Comparison of ENCODE assay signal across 14 cellular contexts in the genomic region with DNA sequence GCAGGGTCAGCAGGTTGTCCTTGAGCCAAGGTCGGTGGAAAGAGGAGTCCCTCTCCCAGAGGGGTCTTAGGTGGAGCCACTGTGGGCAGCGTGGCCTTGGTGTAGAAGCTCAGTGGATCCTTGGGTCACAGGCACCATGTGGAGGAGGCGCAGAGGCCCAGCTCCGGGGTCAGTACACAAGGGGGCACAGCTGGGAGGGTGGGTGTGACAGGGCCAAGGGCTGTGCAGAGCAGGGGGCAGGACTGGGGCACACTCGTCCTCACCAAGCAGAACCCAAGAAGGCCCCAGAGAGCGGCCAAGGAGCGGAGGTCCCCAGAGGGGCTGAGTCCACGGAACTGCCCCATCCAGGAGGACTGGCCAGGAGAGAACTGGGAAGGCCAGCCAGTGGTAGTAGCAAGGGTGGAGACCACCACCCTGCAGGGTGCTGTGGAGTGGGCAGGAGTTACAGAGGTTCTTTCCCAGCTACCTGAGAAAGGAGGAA. TPM values are rescaled to one million over a fixed set of nuclear protein-coding genes. Genes with fewer than 3 reads are reported as not detected.
DNase-seq lines count a peak whose midpoint lies in the region; ATAC-seq and TF ChIP-seq lines count a peak whose summit lies in the region.
"Had no signal": no experiment of that assay in that cellular context is flagged by ENCODE, and none has a peak within 500 bp of the region (broad histone marks: within the 10 kb centered on the region; RNA-seq: fewer than 3 reads in every experiment).

No MANE protein-coding gene starts in this region.

- H3K9me3 Mint-ChIP-seq in WTC11, result peaks cover 4% of the 10 kb centered on the region; the same call in 1 of the 2 replicates
- H3K9me3 Mint-ChIP-seq in stimulated activated naive B cell treated with anti-CD40 and anti-IgM and Interleukin-4, amounts not matched to agents 10 μg/mL and 1 μg/mL and 100 μg/mL, for 72 hours, result no peaks in the 10 kb centered on the region
- H3K9me3 Mint-ChIP-seq: CD8-positive, alpha-beta T cell had no signal

- TF ChIP-seq CTCF in WTC11 (IDR thresholded peaks at IDR 0.05), result no peak
- TF ChIP-seq CTCF in right lobe of liver (IDR thresholded peaks at IDR 0.05), result no peak

- WGBS in right lobe of liver (ENCODE audit: insufficient coverage, low coverage, low lambda C conversion rate, missing lambda C conversion rate), result no CpG with 5 or more reads among the region's 8 CpGs

- no peaks in the 10 kb centered on the region; the same call in 1 of the 2 replicates for H3K27me3 Mint-ChIP-seq in WTC11 (ENCODE audit: low read depth)
- H3K27me3 Mint-ChIP-seq in stimulated activated naive B cell treated with anti-CD40 and anti-IgM and Interleukin-4, amounts not matched to agents 10 μg/mL and 1 μg/mL and 100 μg/mL, for 72 hours, result no peaks in the 10 kb centered on the region

- H3K36me3 Mint-ChIP-seq in WTC11, result peaks cover under 1% of the 10 kb centered on the region; the same call in 1 of the 2 replicates
- peaks cover 6 to 11% of the 10 kb centered on the region in 2 donors for H3K36me3 Mint-ChIP-seq in stimulated activated naive B cell treated with anti-CD40 and anti-IgM and Interleukin-4, amounts not matched to agents 10 μg/mL and 1 μg/mL and 100 μg/mL, for 72 hours

- peaks cover 0 to 4% (median 0%) of the 10 kb centered on the region in 4 donors for H3K4me1 ChIP-seq in right lobe of liver

- no peaks in the 10 kb centered on the region for H3K27me3 ChIP-seq in right lobe of liver
- H3K27me3 ChIP-seq: ascending aorta had no signal

- no peak overlapping the region for H3K27ac Mint-ChIP-seq in WTC11
- peak overlapping the region; percentile 87 for H3K27ac Mint-ChIP-seq in stimulated activated naive B cell treated with anti-CD40 and anti-IgM and Interleukin-4, amounts not matched to agents 10 μg/mL and 1 μg/mL and 100 μg/mL, for 72 hours
- H3K27ac Mint-ChIP-seq: CD8-positive, alpha-beta T cell had no signal

- no peak for ATAC-seq in WTC11
- no peak for ATAC-seq in right lobe of liver
- ATAC-seq in stimulated activated naive B cell treated with anti-CD40 and anti-IgM and Interleukin-4, amounts not matched to agents 10 μg/mL and 1 μg/mL and 100 μg/mL, for 72 hours (replicated peaks), result no peak
- no peak for ATAC-seq in GM18868 (IDR thresholded peaks at IDR 0.05; ENCODE audit: unreplicated experiment)
- ATAC-seq: CD8-positive, alpha-beta T cell; HCT116 had no signal

- no peaks in the 10 kb centered on the region for H3K36me3 ChIP-seq in right lobe of liver
- H3K36me3 ChIP-seq: ascending aorta had no signal

- intact Hi-C loops in right lobe of liver (cut with DNase I), result no loop called here

- POLR2A ChIA-PET in WTC11 (lab: Charles Lee), result no interaction called here

- no peak overlapping the region for H3K4me3 Mint-ChIP-seq in WTC11
- H3K4me3 Mint-ChIP-seq in stimulated activated naive B cell treated with anti-CD40 and anti-IgM and Interleukin-4, amounts not matched to agents 10 μg/mL and 1 μg/mL and 100 μg/mL, for 72 hours, result peak overlapping the region; percentile 5 to 71

- CTCF ChIA-PET in WTC11 (lab: Charles Lee), result interaction anchor here (1.0 kb wide), 1 partner anchor 75 kb away, joined by 4 read pairs; no protein-coding TSS in a partner anchor

- no peak overlapping the region for H3K4me3 ChIP-seq in right lobe of liver
- H3K4me3 ChIP-seq: ascending aorta, SJSA1 had no signal

- no peak overlapping the region for H3K27ac ChIP-seq in right lobe of liver
- H3K27ac ChIP-seq: ascending aorta, SJSA1 had no signal

- peaks cover 16% of the 10 kb centered on the region for H3K4me1 Mint-ChIP-seq in WTC11
- peaks cover 45 to 58% of the 10 kb centered on the region in 2 donors for H3K4me1 Mint-ChIP-seq in stimulated activated naive B cell treated with anti-CD40 and anti-IgM and Interleukin-4, amounts not matched to agents 10 μg/mL and 1 μg/mL and 100 μg/mL, for 72 hours

- no peak for TF ChIP-seq POLR2A in right lobe of liver (IDR thresholded peaks at IDR 0.05)

- peak; percentile 4 for DNase-seq in activated CD4-positive, alpha-beta T cell treated with anti-CD3 and anti-CD28 coated beads for 1 hour
- no peak for DNase-seq in activated CD4-positive, alpha-beta T cell treated with anti-CD3 and anti-CD28 coated beads, Interleukin-2, amount 50 U/mL, for 48 hours
- DNase-seq in WTC11 (ENCODE audit: low spot score) (peak; percentile 6), right lobe of liver (peak in 2 of 3 donors; percentile 13 to 44), NCI-H2029 (lab: John Stamatoyannopoulos, UW) (no peak), Ammon's horn (ENCODE audit: low spot score) (no peak)
- no peak for DNase-seq in stimulated activated naive B cell treated with anti-CD40 and anti-IgM and Interleukin-4, amounts not matched to agents 10 μg/mL and 1 μg/mL and 100 μg/mL, for 72 hours
- DNase-seq: NCI-H2107; NK-92 treated with Interleukin-12 subunit alpha and Interleukin-12 subunit beta, amount 100 ng/mL, for 24 hours had no signal

- H3K9me3 ChIP-seq in right lobe of liver, result no peaks in the 10 kb centered on the region
- H3K9me3 ChIP-seq: ascending aorta had no signal

TF ChIP-seq in WTC11, 78 proteins besides CTCF, POLR2A, EP300 and RAD21:
- TF ChIP-seq OVOL2 (CRISPR knock-in tag; IDR thresholded peaks at IDR 0.05; ENCODE audit: borderline replicate concordance), result no peak
- TF ChIP-seq NR2C2 (CRISPR knock-in tag; IDR thresholded peaks at IDR 0.05), result no peak
- TF ChIP-seq, protein P1, sequence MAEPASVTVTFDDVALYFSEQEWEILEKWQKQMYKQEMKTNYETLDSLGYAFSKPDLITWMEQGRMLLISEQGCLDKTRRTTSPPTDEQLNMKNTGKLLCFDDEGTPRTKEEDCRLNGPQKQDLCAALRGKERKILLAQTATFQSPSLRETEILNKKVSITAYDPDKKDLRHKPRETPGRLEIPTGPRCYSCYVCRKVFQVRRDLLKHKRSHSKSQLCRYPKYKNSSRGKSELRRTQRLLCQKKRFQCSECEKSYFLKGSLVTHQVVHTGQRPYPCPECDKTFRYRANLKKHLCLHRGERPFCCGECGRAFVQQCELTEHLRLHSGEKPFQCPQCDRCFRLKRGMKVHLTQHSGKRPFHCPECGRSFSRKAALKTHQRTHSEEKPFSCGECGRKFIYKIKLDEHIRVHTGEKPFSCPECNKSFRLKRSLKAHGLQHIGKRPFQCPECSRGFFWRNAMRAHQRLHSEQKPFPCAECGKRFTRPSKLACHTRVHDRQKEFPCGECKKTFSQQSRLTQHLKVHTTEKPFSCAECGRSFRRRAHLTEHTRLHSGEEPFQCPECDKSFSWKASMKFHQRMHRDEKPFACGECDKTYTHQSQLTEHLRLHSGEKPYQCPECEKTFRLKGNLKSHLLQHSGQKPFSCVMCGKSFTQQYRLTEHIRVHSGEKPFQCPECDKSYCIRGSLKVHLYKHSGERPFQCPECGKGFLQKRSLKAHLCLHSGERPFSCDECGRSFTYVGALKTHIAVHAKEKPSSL (CRISPR knock-in tag; conservative IDR thresholded peaks at IDR 0.05), result no peak
- TF ChIP-seq NFYB (CRISPR knock-in tag; conservative IDR thresholded peaks at IDR 0.05; ENCODE audit: low read depth), result no peak
- TF ChIP-seq, protein P2, sequence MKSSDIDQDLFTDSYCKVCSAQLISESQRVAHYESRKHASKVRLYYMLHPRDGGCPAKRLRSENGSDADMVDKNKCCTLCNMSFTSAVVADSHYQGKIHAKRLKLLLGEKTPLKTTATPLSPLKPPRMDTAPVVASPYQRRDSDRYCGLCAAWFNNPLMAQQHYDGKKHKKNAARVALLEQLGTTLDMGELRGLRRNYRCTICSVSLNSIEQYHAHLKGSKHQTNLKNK (CRISPR knock-in tag; IDR thresholded peaks at IDR 0.05), result no peak
- no peak for TF ChIP-seq MXD4 (CRISPR knock-in tag; IDR thresholded peaks at IDR 0.05; ENCODE audit: borderline replicate concordance)
- no peak for TF ChIP-seq RELA (CRISPR knock-in tag; IDR thresholded peaks at IDR 0.05; ENCODE audit: borderline replicate concordance)
- no peak for TF ChIP-seq CREM (CRISPR knock-in tag; IDR thresholded peaks at IDR 0.05)
- TF ChIP-seq HMGA2 (CRISPR knock-in tag; IDR thresholded peaks at IDR 0.05), result no peak
- no peak for TF ChIP-seq ZNF138 (CRISPR knock-in tag; conservative IDR thresholded peaks at IDR 0.05)
- no peak for TF ChIP-seq GRHL2 (CRISPR knock-in tag; IDR thresholded peaks at IDR 0.05; ENCODE audit: insufficient replicate concordance, severe bottlenecking)

RNA-seq across cellular contexts. Expression of gene LPCAT1, which starts 2.4 kb away (rescaled TPM):
- total RNA-seq in WTC11 (2021) (206 to 215 TPM (median 210 TPM) in 3 replicates), right lobe of liver (10 to 100 TPM in 3 of 6 experiments, 1 to 10 TPM in 3; 6.9 to 38.6 (median 13.1) TPM)

Comparison
In these comparisons a context has a peak if more than half of its experiments do, and no peak if none do; other contexts are left out.
1. DNase-seq: peak in activated CD4-positive, alpha-beta T cell treated with anti-CD3 and anti-CD28 coated beads for 1 hour (single experiment), WTC11 (single experiment) and right lobe of liver (2 of 3); none in activated CD4-positive, alpha-beta T cell treated with anti-CD3 and anti-CD28 coated beads, Interleukin-2, amount 50 U/mL, for 48 hours (0 of 2), stimulated activated naive B cell treated with anti-CD40 and anti-IgM and Interleukin-4, amounts not matched to agents 10 μg/mL and 1 μg/mL and 100 μg/mL, for 72 hours (single experiment), NCI-H2029 (single experiment) and Ammon's horn (single experiment).